In the genomic region with DNA sequence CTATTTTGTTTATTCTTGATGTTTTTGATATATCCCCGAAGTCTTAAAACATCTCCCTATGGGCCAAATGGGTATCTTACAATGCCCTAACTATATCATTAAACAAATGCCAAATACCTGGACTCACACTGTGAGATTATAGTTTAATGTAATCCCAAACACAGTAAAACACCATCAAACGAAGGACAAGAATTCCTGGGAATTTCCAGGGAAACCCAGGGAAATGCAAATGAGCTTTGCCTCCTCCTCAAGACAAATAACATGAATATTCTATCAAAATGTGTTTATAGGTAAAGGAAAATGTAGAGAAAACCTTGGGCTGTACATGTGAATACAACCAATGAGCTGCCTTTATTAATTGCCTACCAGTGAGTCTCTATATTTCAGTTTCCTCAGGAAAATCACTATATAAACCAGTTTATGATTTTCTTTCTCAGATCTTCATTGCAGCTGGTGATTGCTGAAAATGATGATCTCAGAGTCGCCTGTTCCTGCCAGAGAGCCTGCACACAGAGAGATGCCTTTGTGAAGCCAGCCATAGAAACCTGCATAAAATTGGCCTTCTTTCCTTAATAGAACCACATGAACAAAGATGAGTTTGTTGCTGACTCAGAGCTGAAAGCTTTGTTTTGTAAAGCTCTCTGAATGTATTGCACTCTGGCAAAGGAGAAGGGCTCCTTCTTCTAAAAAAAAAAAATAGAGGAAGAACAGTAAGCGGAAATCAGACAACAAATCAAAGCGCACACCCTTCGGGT, we compare ENCODE assay signal across 17 cellular contexts.
DNase-seq lines count a peak whose midpoint lies in the region; ATAC-seq, FAIRE-seq and TF ChIP-seq lines count a peak whose summit lies in the region.
"Had no signal": no experiment of that assay in that cellular context is flagged by ENCODE, and none has a peak within 500 bp of the region (broad histone marks: within the 10 kb centered on the region; RNA-seq: fewer than 3 reads in every experiment).

No MANE protein-coding gene starts in this region.

- intact Hi-C loops in adrenal gland (cut with DNase I), result no loop called here

- H3K27ac Mint-ChIP-seq in astrocyte (ENCODE audit: unreplicated experiment), result peak overlapping the region; percentile 90
- H3K27ac Mint-ChIP-seq: activated CD8-positive, alpha-beta T cell treated with anti-CD3 and anti-CD28 coated beads for 36 hours; activated naive CD4-positive, alpha-beta T cell treated with anti-CD3 and anti-CD28 coated beads, Interleukin-2, amount 10 ng/mL, durations not matched to agents 7 days and 5 days; CD8-positive, alpha-beta T cell; immature natural killer cell; T-helper 2 cell treated with Interferon-gamma antibody and Interleukin-4, amounts not matched to agents 5 μg/mL and 100 μg/mL, for 36 hours had no signal

- 74 to 79% (median 76%) methylated on average over 6 of the region's 6 CpGs for WGBS in adrenal gland, 4 donors

- peak; percentile 4 for DNase-seq in HPDE6-E6E7 (ENCODE audit: extremely low spot score)
- DNase-seq in astrocyte (ENCODE audit: low read depth), result peak; percentile 64
- peak; percentile 96 for DNase-seq in globus pallidus (ENCODE audit: low spot score)
- peak; percentile 14 for DNase-seq in osteoblast (ENCODE audit: insufficient read length, low spot score, missing footprints)
- no peak for DNase-seq in HUDEP-2 (lab: John Stamatoyannopoulos, UW; ENCODE audit: unreplicated experiment in 76 of 76)
- no peak for DNase-seq in adrenal gland
- DNase-seq in NCI-H2171 (lab: John Stamatoyannopoulos, UW), result no peak
- DNase-seq: activated CD8-positive, alpha-beta T cell treated with anti-CD3 and anti-CD28 coated beads for 36 hours; activated naive CD4-positive, alpha-beta T cell treated with anti-CD3 and anti-CD28 coated beads, Interleukin-2, amount 10 ng/mL, durations not matched to agents 7 days and 5 days; CD8-positive, alpha-beta T cell; immature natural killer cell; ovary had no signal

- no peaks in the 10 kb centered on the region for H3K27me3 Mint-ChIP-seq in astrocyte (ENCODE audit: low read depth, unreplicated experiment)
- H3K27me3 Mint-ChIP-seq: activated CD8-positive, alpha-beta T cell treated with anti-CD3 and anti-CD28 coated beads for 36 hours; activated naive CD4-positive, alpha-beta T cell treated with anti-CD3 and anti-CD28 coated beads, Interleukin-2, amount 10 ng/mL, durations not matched to agents 7 days and 5 days had no signal

- H3K9me3 Mint-ChIP-seq in astrocyte (ENCODE audit: unreplicated experiment), result no peaks in the 10 kb centered on the region
- H3K9me3 Mint-ChIP-seq: activated CD8-positive, alpha-beta T cell treated with anti-CD3 and anti-CD28 coated beads for 36 hours; activated naive CD4-positive, alpha-beta T cell treated with anti-CD3 and anti-CD28 coated beads, Interleukin-2, amount 10 ng/mL, durations not matched to agents 7 days and 5 days; CD8-positive, alpha-beta T cell; T-helper 2 cell treated with Interferon-gamma antibody and Interleukin-4, amounts not matched to agents 5 μg/mL and 100 μg/mL, for 36 hours had no signal

- TF ChIP-seq CTCF in astrocyte (IDR thresholded peaks at IDR 0.05; ENCODE audit: insufficient read depth, low read depth, low read length) (no peak), osteoblast (IDR thresholded peaks at IDR 0.05; ENCODE audit: extremely low read depth, low read depth, low read length) (no peak), adrenal gland (IDR thresholded peaks at IDR 0.05) (no peak)

- no peak for FAIRE-seq in astrocyte (lab: Jason Lieb, UNC)
- FAIRE-seq: GM19239 had no signal

- no peak overlapping the region for H3K9ac ChIP-seq in astrocyte (ENCODE audit: low read length)

- H3K9me3 ChIP-seq in astrocyte (ENCODE audit: insufficient read depth, low read depth, low read length), result no peaks in the 10 kb centered on the region
- H3K9me3 ChIP-seq in osteoblast (ENCODE audit: low read depth, low read length), result no peaks in the 10 kb centered on the region
- H3K9me3 ChIP-seq in adrenal gland (replicated peaks in 1 of 3), result no peaks in the 10 kb centered on the region
- H3K9me3 ChIP-seq: ovary, tibial nerve had no signal

- peak overlapping the region; percentile 53 for H3K4me2 ChIP-seq in astrocyte (ENCODE audit: low read length)
- H3K4me2 ChIP-seq in osteoblast (ENCODE audit: insufficient read depth, low read length), result no peak overlapping the region

- H4K20me1 ChIP-seq in astrocyte (ENCODE audit: insufficient read depth, low read length) (no peaks in the 10 kb centered on the region), osteoblast (ENCODE audit: insufficient read depth, low read length) (no peaks in the 10 kb centered on the region)

- H2AFZ ChIP-seq in astrocyte (ENCODE audit: low read depth, low read length) (no peak overlapping the region), osteoblast (ENCODE audit: low read length) (no peak overlapping the region)

- H3K27ac ChIP-seq in astrocyte (ENCODE audit: low read depth, low read length) (peak overlapping the region; percentile 62), osteoblast (ENCODE audit: low read depth, low read length) (no peak overlapping the region), adrenal gland (no peak overlapping the region)
- H3K27ac ChIP-seq: HL-60, ovary had no signal

- peaks cover 20% of the 10 kb centered on the region for H3K4me1 Mint-ChIP-seq in astrocyte (ENCODE audit: low read depth, unreplicated experiment)
- H3K4me1 Mint-ChIP-seq: activated naive CD4-positive, alpha-beta T cell treated with anti-CD3 and anti-CD28 coated beads, Interleukin-2, amount 10 ng/mL, durations not matched to agents 7 days and 5 days; immature natural killer cell had no signal

- no peak overlapping the region for H3K4me3 Mint-ChIP-seq in astrocyte (ENCODE audit: unreplicated experiment)
- H3K4me3 Mint-ChIP-seq: activated CD8-positive, alpha-beta T cell treated with anti-CD3 and anti-CD28 coated beads for 36 hours; activated naive CD4-positive, alpha-beta T cell treated with anti-CD3 and anti-CD28 coated beads, Interleukin-2, amount 10 ng/mL, durations not matched to agents 7 days and 5 days; CD8-positive, alpha-beta T cell; immature natural killer cell; T-helper 2 cell treated with Interferon-gamma antibody and Interleukin-4, amounts not matched to agents 5 μg/mL and 100 μg/mL, for 36 hours had no signal

- TF ChIP-seq POLR2A in adrenal gland (IDR thresholded peaks at IDR 0.05), result no peak

- H3K79me2 ChIP-seq in astrocyte (ENCODE audit: insufficient read depth, low read length) (no peaks in the 10 kb centered on the region), osteoblast (ENCODE audit: insufficient read depth, low read length) (no peaks in the 10 kb centered on the region)

- no peak overlapping the region for H3K4me3 ChIP-seq in astrocyte (ENCODE audit: insufficient read depth, low read depth, low read length)
- no peak overlapping the region for H3K4me3 ChIP-seq in osteoblast (ENCODE audit: insufficient read depth, low read length)
- no peak overlapping the region for H3K4me3 ChIP-seq in adrenal gland
- H3K4me3 ChIP-seq: ovary, tibial nerve had no signal

- H3K36me3 ChIP-seq in astrocyte (ENCODE audit: insufficient read depth, low read length) (no peaks in the 10 kb centered on the region), osteoblast (ENCODE audit: insufficient read depth, low read length) (no peaks in the 10 kb centered on the region), adrenal gland (replicated peaks in 1 of 2) (no peaks in the 10 kb centered on the region)
- H3K36me3 ChIP-seq: ovary, tibial nerve had no signal

- H3K4me1 ChIP-seq in astrocyte (ENCODE audit: insufficient read depth, low read length), result no peaks in the 10 kb centered on the region
- no peaks in the 10 kb centered on the region for H3K4me1 ChIP-seq in osteoblast (ENCODE audit: insufficient read depth, low read length)
- H3K4me1 ChIP-seq in adrenal gland (replicated peaks in 1 of 2), result no peaks in the 10 kb centered on the region

- no peak for ATAC-seq in HG03097 (IDR thresholded peaks at IDR 0.05; ENCODE audit: low FRiP score, unreplicated experiment)
- ATAC-seq: activated CD8-positive, alpha-beta T cell treated with anti-CD3 and anti-CD28 coated beads for 36 hours; CD8-positive, alpha-beta T cell had no signal

- H3K36me3 Mint-ChIP-seq in astrocyte (ENCODE audit: low read depth, unreplicated experiment), result no peaks in the 10 kb centered on the region
- H3K36me3 Mint-ChIP-seq: activated naive CD4-positive, alpha-beta T cell treated with anti-CD3 and anti-CD28 coated beads, Interleukin-2, amount 10 ng/mL, durations not matched to agents 7 days and 5 days; CD8-positive, alpha-beta T cell; immature natural killer cell had no signal

- H3K27me3 ChIP-seq in astrocyte (ENCODE audit: insufficient read depth, low read length), result no peaks in the 10 kb centered on the region
- no peaks in the 10 kb centered on the region for H3K27me3 ChIP-seq in osteoblast (ENCODE audit: insufficient read depth, low read length)
- no peaks in the 10 kb centered on the region for H3K27me3 ChIP-seq in adrenal gland
- H3K27me3 ChIP-seq: ovary, tibial nerve had no signal

Comparison
In these comparisons a context has a peak if more than half of its experiments do, and no peak if none do; other contexts are left out.
1. DNase-seq: peak in HPDE6-E6E7 (single experiment), astrocyte (single experiment), globus pallidus (single experiment) and osteoblast (single experiment); none in HUDEP-2 (0 of 76), adrenal gland (0 of 7) and NCI-H2171 (single experiment).